Comparison of ENCODE assay signal across 8 cellular contexts in the genomic region with DNA sequence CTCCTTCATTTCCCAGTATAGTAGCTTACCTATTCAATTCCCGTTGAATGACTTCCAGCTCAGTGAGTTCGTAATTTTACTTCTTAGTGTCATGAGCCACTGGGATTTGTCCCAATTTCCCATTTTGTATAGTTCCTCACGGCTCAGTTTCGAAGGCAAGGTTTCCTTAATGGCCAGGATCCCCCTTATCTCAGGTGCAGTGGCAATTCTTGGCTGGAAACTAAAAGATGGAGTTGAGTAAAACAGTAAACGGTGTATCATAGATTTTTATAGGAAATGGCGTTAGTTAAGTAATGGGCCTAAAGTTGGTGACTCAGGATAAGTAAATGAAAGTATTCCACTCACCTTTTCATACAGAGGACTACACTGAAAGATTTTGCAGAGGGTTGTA. TPM values are rescaled to one million over a fixed set of nuclear protein-coding genes. Genes with fewer than 3 reads are reported as not detected.
DNase-seq lines count a peak whose midpoint lies in the region; TF ChIP-seq lines count a peak whose summit lies in the region.

No MANE protein-coding gene starts in this region.

- peaks cover 46% of the 10 kb centered on the region for H3K36me3 Mint-ChIP-seq in Caco-2 (ENCODE audit: insufficient read depth, unreplicated experiment)
- H3K36me3 Mint-ChIP-seq in osteocyte (ENCODE audit: unreplicated experiment), result peaks cover 21% of the 10 kb centered on the region

- H3K9me3 ChIP-seq in Caco-2 (no peaks in the 10 kb centered on the region), PC-9 (ENCODE audit: insufficient read depth, low read depth) (no peaks in the 10 kb centered on the region)

- H3K27ac Mint-ChIP-seq in Caco-2 (ENCODE audit: unreplicated experiment), result peak overlapping the region; percentile 86
- peak overlapping the region; percentile 89 for H3K27ac Mint-ChIP-seq in osteocyte (ENCODE audit: unreplicated experiment)

- H3K4me3 Mint-ChIP-seq in Caco-2 (ENCODE audit: unreplicated experiment) (peak overlapping the region; percentile 81), osteocyte (ENCODE audit: unreplicated experiment) (peak overlapping the region; percentile 89)

- H3K27me3 Mint-ChIP-seq in Caco-2 (ENCODE audit: insufficient read depth, unreplicated experiment), result peaks cover 3% of the 10 kb centered on the region
- H3K27me3 Mint-ChIP-seq in osteocyte (ENCODE audit: unreplicated experiment), result no peaks in the 10 kb centered on the region

- H3K27ac ChIP-seq in PC-9, result peak overlapping the region; percentile 54

- peak overlapping the region; percentile 75 for H3K4me3 ChIP-seq in Caco-2 (ENCODE audit: low read depth, low read length)
- peak overlapping the region; percentile 70 for H3K4me3 ChIP-seq in PC-9
- H3K4me3 ChIP-seq in epithelial cell of esophagus (ENCODE audit: low read length), result peak overlapping the region; percentile 92

- no peaks in the 10 kb centered on the region for H3K27me3 ChIP-seq in Caco-2 (replicated peaks; ENCODE audit: control insufficient read depth, insufficient read depth, low read length)
- H3K27me3 ChIP-seq in PC-9 (ENCODE audit: insufficient read depth, low read depth), result no peaks in the 10 kb centered on the region

- TF ChIP-seq CTCF in Caco-2 (IDR thresholded peaks at IDR 0.05; ENCODE audit: insufficient read depth in 1 of 2, low read depth in 1 of 2, low read length in 1 of 2, severe bottlenecking in 1 of 2, unreplicated experiment in 1 of 2) (no peak), PC-9 (conservative IDR thresholded peaks at IDR 0.05) (no peak), epithelial cell of esophagus (IDR thresholded peaks at IDR 0.05; ENCODE audit: insufficient read depth, low read depth, low read length, missing control alignments) (no peak), osteocyte (IDR thresholded peaks at IDR 0.05) (no peak)

- H3K36me3 ChIP-seq in Caco-2 (ENCODE audit: control insufficient read depth, insufficient read depth, low read length) (0 out of 2 replicates have a peak, but pooled peaks cover 2% of the 10 kb centered on the region), PC-9 (ENCODE audit: low read depth) (peaks cover 21% of the 10 kb centered on the region)

- H3K9me3 Mint-ChIP-seq in Caco-2 (ENCODE audit: unreplicated experiment) (no peaks in the 10 kb centered on the region), osteocyte (ENCODE audit: unreplicated experiment) (no peaks in the 10 kb centered on the region)

- peak overlapping the region; percentile 94 for H3K4me2 ChIP-seq in PC-9

- peaks cover 30% of the 10 kb centered on the region for H3K79me2 ChIP-seq in PC-9 (ENCODE audit: low read depth)

- H3K4me1 Mint-ChIP-seq in Caco-2 (ENCODE audit: low read depth, unreplicated experiment) (peaks cover 11% of the 10 kb centered on the region), osteocyte (ENCODE audit: unreplicated experiment) (peaks cover 36% of the 10 kb centered on the region)

- POLR2A ChIA-PET in Caco-2 (lab: Charles Lee), result no interaction called here
- POLR2A ChIA-PET in PC-9 (lab: Charles Lee; ENCODE audit: unreplicated experiment), result no interaction called here

- BruUV-seq in Caco-2 (replicated peaks; lab: Mats Ljungman, UMichigan), result TSS peak; percentile 84
- BruUV-seq in PC-9 (replicated peaks; lab: Mats Ljungman, UMichigan), result TSS peak; percentile 72

- CTCF ChIA-PET in Caco-2 (lab: Charles Lee) (no interaction called here), PC-9 (lab: Charles Lee) (no interaction called here)

- H3K9me2 ChIP-seq in PC-9 (ENCODE audit: insufficient read depth), result no peaks in the 10 kb centered on the region

- H3F3A ChIP-seq in PC-9 (ENCODE audit: insufficient read depth, low read depth), result peaks cover 60% of the 10 kb centered on the region

- peaks cover 27% of the 10 kb centered on the region for H4K20me1 ChIP-seq in PC-9 (ENCODE audit: insufficient read depth)

- peak overlapping the region; percentile 77 for H2AFZ ChIP-seq in PC-9

- intact Hi-C loops in Caco-2 (cut with micrococcal nuclease; ENCODE audit: unreplicated experiment), result no loop called here
- intact Hi-C loops in PC-9 (cut with micrococcal nuclease; ENCODE audit: unreplicated experiment), result loop anchor here (5.0 kb wide), 1 partner anchor 113 kb away; no protein-coding TSS in a partner anchor

- H3K4me1 ChIP-seq in Caco-2 (peaks cover 15% of the 10 kb centered on the region), PC-9 (replicated peaks; ENCODE audit: insufficient read depth) (peaks cover 54% of the 10 kb centered on the region)

- DNase-seq in Caco-2, result no peak
- no peak for DNase-seq in PC-9
- no peak for DNase-seq in epithelial cell of esophagus (ENCODE audit: low read depth)
- DNase-seq in osteocyte (ENCODE audit: extremely low spot score, unreplicated experiment), result no peak
- no peak for DNase-seq in pons (ENCODE audit: low spot score)
- DNase-seq in NCI-H748 (lab: John Stamatoyannopoulos, UW; ENCODE audit: unreplicated experiment), result no peak
- no peak for DNase-seq in NCI-H2196 (lab: John Stamatoyannopoulos, UW; ENCODE audit: unreplicated experiment)
- DNase-seq in NCI-H446 treated with DMSO at 0.1 percent for 48 hours (lab: John Stamatoyannopoulos, UW), result no peak

RNA-seq across cellular contexts. Expression of a gene that starts 0.5 kb away (rescaled TPM):
- total RNA-seq in Caco-2 (2022), result 2.4 and 2.5 TPM in 2 replicates
- total RNA-seq in PC-9 (2021), result 19.8 and 21.1 TPM in 2 replicates
- total RNA-seq in osteocyte, result 5.7 and 7.7 TPM in 2 replicates

RNA-seq across cellular contexts. Expression of a gene that starts 9.5 kb away (rescaled TPM):
- total RNA-seq in Caco-2 (2022) (880 and 900 TPM in 2 replicates), PC-9 (2021) (1,816 and 1,880 TPM in 2 replicates), osteocyte (843 and 861 TPM in 2 replicates)
